Comparison of ENCODE assay signal across 1 cellular context in genomic region chr19:55625004-55625326, GRCh38.
TF ChIP-seq lines count a peak whose summit lies in the region.

No MANE protein-coding gene starts in this region.

TF ChIP-seq in endothelial cell of umbilical vein, 7 proteins besides CTCF, POLR2A, EP300 and RAD21:
- TF ChIP-seq JUN (IDR thresholded peaks at IDR 0.05; ENCODE audit: borderline replicate concordance, insufficient read depth, insufficient read length, low read depth) (no peak), POLR2AphosphoS5 (IDR thresholded peaks at IDR 0.05; ENCODE audit: insufficient read depth, low read depth, low read length) (no peak), EZH2 (IDR thresholded peaks at IDR 0.05; ENCODE audit: borderline replicate concordance, low read depth, low read length, severe bottlenecking) (no peak), MAX (IDR thresholded peaks at IDR 0.05; ENCODE audit: insufficient read depth, insufficient read length) (no peak), GATA2 (IDR thresholded peaks at IDR 0.05; ENCODE audit: insufficient read depth, insufficient read length, low read depth, low read length) (no peak), FOS (IDR thresholded peaks at IDR 0.05; ENCODE audit: borderline replicate concordance, insufficient read depth, low read length) (no peak), MYC (IDR thresholded peaks at IDR 0.05; ENCODE audit: low read depth, low read length) (no peak)
